Comparison of ENCODE assay signal across 2 cellular contexts in genomic region chr7:103597606-103598005, GRCh38.
TF ChIP-seq lines count a peak whose summit lies in the region.

No MANE protein-coding gene starts in this region.

TF ChIP-seq in IMR-90, 13 proteins besides CTCF, POLR2A, EP300 and RAD21:
- TF ChIP-seq NFE2L2 (IDR thresholded peaks at IDR 0.05; ENCODE audit: low read depth, low read length) (no peak), RFX5 (IDR thresholded peaks at IDR 0.05; ENCODE audit: low read depth, low read length) (no peak), MXI1 (IDR thresholded peaks at IDR 0.05; ENCODE audit: borderline replicate concordance, low read depth, low read length) (no peak), MAZ (IDR thresholded peaks at IDR 0.05; ENCODE audit: borderline replicate concordance, low read depth, low read length) (no peak), FOS (IDR thresholded peaks at IDR 0.05; ENCODE audit: low read depth, low read length) (no peak)
- TF ChIP-seq, protein P1, sequence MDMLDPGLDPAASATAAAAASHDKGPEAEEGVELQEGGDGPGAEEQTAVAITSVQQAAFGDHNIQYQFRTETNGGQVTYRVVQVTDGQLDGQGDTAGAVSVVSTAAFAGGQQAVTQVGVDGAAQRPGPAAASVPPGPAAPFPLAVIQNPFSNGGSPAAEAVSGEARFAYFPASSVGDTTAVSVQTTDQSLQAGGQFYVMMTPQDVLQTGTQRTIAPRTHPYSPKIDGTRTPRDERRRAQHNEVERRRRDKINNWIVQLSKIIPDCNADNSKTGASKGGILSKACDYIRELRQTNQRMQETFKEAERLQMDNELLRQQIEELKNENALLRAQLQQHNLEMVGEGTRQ (IDR thresholded peaks at IDR 0.05; ENCODE audit: low read depth, low read length) = no peak
- TF ChIP-seq, protein P2, sequence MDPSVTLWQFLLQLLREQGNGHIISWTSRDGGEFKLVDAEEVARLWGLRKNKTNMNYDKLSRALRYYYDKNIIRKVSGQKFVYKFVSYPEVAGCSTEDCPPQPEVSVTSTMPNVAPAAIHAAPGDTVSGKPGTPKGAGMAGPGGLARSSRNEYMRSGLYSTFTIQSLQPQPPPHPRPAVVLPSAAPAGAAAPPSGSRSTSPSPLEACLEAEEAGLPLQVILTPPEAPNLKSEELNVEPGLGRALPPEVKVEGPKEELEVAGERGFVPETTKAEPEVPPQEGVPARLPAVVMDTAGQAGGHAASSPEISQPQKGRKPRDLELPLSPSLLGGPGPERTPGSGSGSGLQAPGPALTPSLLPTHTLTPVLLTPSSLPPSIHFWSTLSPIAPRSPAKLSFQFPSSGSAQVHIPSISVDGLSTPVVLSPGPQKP (IDR thresholded peaks at IDR 0.05; ENCODE audit: borderline replicate concordance, low read depth, low read length) = no peak

TF ChIP-seq in endothelial cell of umbilical vein, 7 proteins besides CTCF, POLR2A, EP300 and RAD21:
- TF ChIP-seq MYC (IDR thresholded peaks at IDR 0.05; ENCODE audit: low read depth, low read length) (no peak), FOS (IDR thresholded peaks at IDR 0.05; ENCODE audit: borderline replicate concordance, insufficient read depth, low read length) (no peak), POLR2AphosphoS5 (IDR thresholded peaks at IDR 0.05; ENCODE audit: insufficient read depth, low read depth, low read length) (no peak)
